ENCODE assay signal across 35 cellular contexts in genomic region chrX:33817266-33817665, GRCh38.
A peak's percentile ranks its signal among the peaks of the same experiment; 100 is the strongest.
DNase-seq lines count a peak whose midpoint lies in the region; ATAC-seq, FAIRE-seq and TF ChIP-seq lines count a peak whose summit lies in the region.
"Had no signal": no experiment of that assay in that cellular context is flagged by ENCODE, and none has a peak within 500 bp of the region (broad histone marks: within the 10 kb centered on the region; RNA-seq: fewer than 3 reads in every experiment).

No MANE protein-coding gene starts in this region.

- H3K9me3 Mint-ChIP-seq in chondrocyte (ENCODE audit: low read depth): peaks cover 22% of the 10 kb centered on the region
- peaks cover 6% of the 10 kb centered on the region for H3K9me3 Mint-ChIP-seq in activated naive CD8-positive, alpha-beta T cell treated with anti-CD3 and anti-CD28 coated beads, Interleukin-2, amount 50 U/mL, for 24 hours

- H3K27ac ChIP-seq in kidney (ENCODE audit: low read depth in 2 of 2, low read length in 2 of 2): no peak overlapping the region
- H3K27ac ChIP-seq in aorta (ENCODE audit: low read depth in 1 of 2, low read length in 2 of 2): no peak overlapping the region
- H3K27ac ChIP-seq: 22Rv1; A549; BLaER1; BLaER1 treated with 17β-estradiol and CSF1 and Interleukin-3, amounts not matched to agents 10 nM and 100 nM; C4-2B had no signal

- 84 to 93% methylated on average over 7 of the region's 7 CpGs for WGBS in aorta, 2 donors

- peak; percentile 54 for ATAC-seq in aorta (ENCODE audit: low FRiP score)
- no peak for ATAC-seq in activated naive CD8-positive, alpha-beta T cell treated with anti-CD3 and anti-CD28 coated beads, Interleukin-2, amount 50 U/mL, for 24 hours
- no peak for ATAC-seq in HG02970 (IDR thresholded peaks at IDR 0.05; ENCODE audit: low FRiP score, unreplicated experiment)
- ATAC-seq: A549; CD8-positive, alpha-beta T cell had no signal

- H3K27ac Mint-ChIP-seq in chondrocyte (ENCODE audit: unreplicated experiment): no peak overlapping the region
- H3K27ac Mint-ChIP-seq in activated naive CD8-positive, alpha-beta T cell treated with anti-CD3 and anti-CD28 coated beads, Interleukin-2, amount 50 U/mL, for 24 hours: no peak overlapping the region
- H3K27ac Mint-ChIP-seq: B cell; CD4-positive, alpha-beta memory T cell; CD4-positive, alpha-beta T cell; CD4-positive, CD25-positive, alpha-beta regulatory T cell; CD8-positive, alpha-beta memory T cell; CD8-positive, alpha-beta T cell had no signal

- H3K4me1 ChIP-seq in kidney (ENCODE audit: control insufficient read depth in 1 of 2, insufficient read depth in 1 of 2, low read depth in 1 of 2, low read length in 2 of 2) (no peaks in the 10 kb centered on the region), aorta (ENCODE audit: control insufficient read depth in 1 of 2, insufficient read depth in 2 of 2, low read length in 2 of 2) (no peaks in the 10 kb centered on the region)
- H3K4me1 ChIP-seq: A549; BE2C; BLaER1; BLaER1 treated with 17β-estradiol and CSF1 and Interleukin-3, amounts not matched to agents 10 nM and 100 nM; Caco-2 had no signal

- no peak overlapping the region for H3K4me3 Mint-ChIP-seq in chondrocyte (ENCODE audit: unreplicated experiment)
- no peak overlapping the region for H3K4me3 Mint-ChIP-seq in activated naive CD8-positive, alpha-beta T cell treated with anti-CD3 and anti-CD28 coated beads, Interleukin-2, amount 50 U/mL, for 24 hours
- H3K4me3 Mint-ChIP-seq: B cell; CD14-positive monocyte; CD4-positive, alpha-beta memory T cell; CD4-positive, alpha-beta T cell; CD4-positive, CD25-positive, alpha-beta regulatory T cell; CD8-positive, alpha-beta memory T cell; CD8-positive, alpha-beta T cell had no signal

- H3K27me3 Mint-ChIP-seq in chondrocyte (ENCODE audit: low read depth): no peaks in the 10 kb centered on the region
- H3K27me3 Mint-ChIP-seq in activated naive CD8-positive, alpha-beta T cell treated with anti-CD3 and anti-CD28 coated beads, Interleukin-2, amount 50 U/mL, for 24 hours: no peaks in the 10 kb centered on the region
- H3K27me3 Mint-ChIP-seq: B cell; CD4-positive, alpha-beta memory T cell; CD4-positive, alpha-beta T cell; CD4-positive, CD25-positive, alpha-beta regulatory T cell had no signal

- H3K9ac ChIP-seq in kidney (ENCODE audit: low read length in 2 of 2): no peak overlapping the region
- H3K9ac ChIP-seq: BLaER1; BLaER1 treated with 17β-estradiol and CSF1 and Interleukin-3, amounts not matched to agents 10 nM and 100 nM had no signal

- no peak for TF ChIP-seq CTCF in chondrocyte (IDR thresholded peaks at IDR 0.05)
- TF ChIP-seq CTCF in kidney (IDR thresholded peaks at IDR 0.05; ENCODE audit: borderline replicate concordance, extremely low read depth, insufficient read depth): no peak

- H3K9me3 ChIP-seq in kidney (ENCODE audit: control insufficient read depth in 1 of 2, low read length in 2 of 2) (no peaks in the 10 kb centered on the region), aorta (ENCODE audit: control insufficient read depth, low read length) (no peaks in the 10 kb centered on the region)
- H3K9me3 ChIP-seq: A549, BE2C, BLaER1, Caco-2 had no signal

- no peak overlapping the region for H3K4me3 ChIP-seq in kidney (ENCODE audit: low read length in 2 of 2)
- no peak overlapping the region for H3K4me3 ChIP-seq in aorta (ENCODE audit: low read length in 2 of 2)
- H3K4me3 ChIP-seq: A549; BLaER1; BLaER1 treated with 17β-estradiol and CSF1 and Interleukin-3, amounts not matched to agents 10 nM and 100 nM had no signal

- intact Hi-C loops in kidney (cut with DNase I): no loop called here
- intact Hi-C loops in aorta (cut with DNase I): no loop called here

- H3K27me3 ChIP-seq in aorta (ENCODE audit: control insufficient read depth in 1 of 2, insufficient read depth in 2 of 2, low read length in 1 of 2): no peaks in the 10 kb centered on the region
- H3K27me3 ChIP-seq: BE2C had no signal

- no peaks in the 10 kb centered on the region for H3K4me1 Mint-ChIP-seq in chondrocyte (ENCODE audit: low read depth)
- no peaks in the 10 kb centered on the region for H3K4me1 Mint-ChIP-seq in activated naive CD8-positive, alpha-beta T cell treated with anti-CD3 and anti-CD28 coated beads, Interleukin-2, amount 50 U/mL, for 24 hours
- H3K4me1 Mint-ChIP-seq: B cell; CD14-positive monocyte; CD4-positive, alpha-beta memory T cell; CD4-positive, CD25-positive, alpha-beta regulatory T cell; CD8-positive, alpha-beta memory T cell had no signal

- H3K36me3 ChIP-seq in kidney (ENCODE audit: control insufficient read depth in 1 of 2, insufficient read depth in 2 of 2, low read length in 2 of 2): no peaks in the 10 kb centered on the region
- no peaks in the 10 kb centered on the region for H3K36me3 ChIP-seq in aorta (ENCODE audit: control insufficient read depth in 1 of 2, insufficient read depth in 2 of 2, low read length in 1 of 2)
- H3K36me3 ChIP-seq: BE2C; BLaER1; BLaER1 treated with 17β-estradiol and CSF1 and Interleukin-3, amounts not matched to agents 10 nM and 100 nM had no signal

- no peaks in the 10 kb centered on the region for H3K36me3 Mint-ChIP-seq in chondrocyte (ENCODE audit: low read depth)
- no peaks in the 10 kb centered on the region for H3K36me3 Mint-ChIP-seq in activated naive CD8-positive, alpha-beta T cell treated with anti-CD3 and anti-CD28 coated beads, Interleukin-2, amount 50 U/mL, for 24 hours (ENCODE audit: low read depth)
- H3K36me3 Mint-ChIP-seq: CD14-positive monocyte; CD4-positive, alpha-beta memory T cell; CD4-positive, CD25-positive, alpha-beta regulatory T cell; CD8-positive, alpha-beta memory T cell; CD8-positive, alpha-beta T cell had no signal

- no peak for FAIRE-seq in kidney (lab: Jason Lieb, UNC)
- FAIRE-seq: A204.1, A549, D721Med had no signal

- DNase-seq in chondrocyte (ENCODE audit: low spot score) (peak; percentile 81), kidney (peak; percentile 58), aorta (no peak)
- DNase-seq in activated naive CD8-positive, alpha-beta T cell treated with anti-CD3 and anti-CD28 coated beads, Interleukin-2, amount 50 U/mL, for 24 hours: no peak
- DNase-seq in stimulated activated CD8-positive, alpha-beta memory T cell treated with anti-CD3 and anti-CD28 coated beads, Interleukin-4, amount 100 ng/mL, for 48 hours: no peak
- DNase-seq: 8988T; ACHN; AML-193; BE2C; C1 segment of cervical spinal cord; Caco-2; Calu3; CD4-positive, alpha-beta memory T cell; CD4-positive, alpha-beta T cell; CD4-positive, CD25-positive, alpha-beta regulatory T cell; CD8-positive, alpha-beta memory T cell; CD8-positive, alpha-beta T cell; COR-L47; DMS 273 treated with DMSO at 0.1 percent for 48 hours; DMS153; DMS53; DMS79; DMS79 treated with DMSO at 0.1 percent for 48 hours; DND-41; EL had no signal

Comparison
In these comparisons a context has a peak if more than half of its experiments do, and no peak if none do; other contexts are left out.
1. DNase-seq: peak in chondrocyte (single experiment) and kidney (single experiment); none in aorta (0 of 2), activated naive CD8-positive, alpha-beta T cell treated with anti-CD3 and anti-CD28 coated beads, Interleukin-2, amount 50 U/mL, for 24 hours (single experiment) and stimulated activated CD8-positive, alpha-beta memory T cell treated with anti-CD3 and anti-CD28 coated beads, Interleukin-4, amount 100 ng/mL, for 48 hours (single experiment).